Comparison of ENCODE assay signal across 11 cellular contexts in the genomic region with DNA sequence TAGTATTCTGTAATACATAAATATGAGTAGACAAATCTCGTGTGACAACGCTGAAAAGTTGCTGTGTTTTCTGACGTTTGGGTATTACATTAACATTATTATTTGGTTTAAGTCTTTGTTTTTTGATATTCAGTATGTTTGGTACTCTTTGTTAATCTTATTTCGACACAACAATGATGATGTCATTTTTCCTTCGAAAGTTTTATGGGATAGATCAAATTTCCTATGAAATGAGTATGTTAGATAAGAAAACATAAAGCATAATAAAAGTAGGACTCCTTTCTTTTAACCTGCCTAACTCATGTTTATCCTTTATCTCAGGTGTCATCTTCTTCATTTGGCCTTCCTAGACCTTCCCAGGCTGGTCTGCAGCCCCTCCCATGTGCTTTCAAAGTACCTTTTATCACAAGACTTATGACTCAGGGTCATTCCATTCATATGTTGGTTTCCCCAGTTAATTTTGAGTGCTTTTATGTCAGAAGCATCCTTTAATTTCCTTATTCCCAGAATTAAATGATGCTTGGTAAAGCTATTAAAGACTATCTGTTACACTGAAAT.
DNase-seq lines count a peak whose midpoint lies in the region; ATAC-seq and TF ChIP-seq lines count a peak whose summit lies in the region.
"Had no signal": no experiment of that assay in that cellular context is flagged by ENCODE, and none has a peak within 500 bp of the region (broad histone marks: within the 10 kb centered on the region; RNA-seq: fewer than 3 reads in every experiment).

No MANE protein-coding gene starts in this region.

- no peak overlapping the region for H3K27ac Mint-ChIP-seq in activated T-helper 17 cell treated with anti-CD3 and anti-CD28 coated beads, Interleukin-2, amount 50 U/mL, for 72 hours

- H3K4me3 Mint-ChIP-seq in activated T-helper 17 cell treated with anti-CD3 and anti-CD28 coated beads, Interleukin-2, amount 50 U/mL, for 72 hours: no peak overlapping the region
- H3K4me3 Mint-ChIP-seq: activated T-cell treated with anti-CD3 and anti-CD28 coated beads, Interleukin-2, amount 50 U/mL, for 4 hours had no signal

- H3K27ac ChIP-seq in suprapubic skin (peak overlapping the region; percentile 91), caudate nucleus (ENCODE audit: low read depth, low read length) (no peak overlapping the region)

- peaks cover 29% of the 10 kb centered on the region for H3K4me1 Mint-ChIP-seq in activated T-helper 17 cell treated with anti-CD3 and anti-CD28 coated beads, Interleukin-2, amount 50 U/mL, for 72 hours

- DNase-seq in HT-29 (ENCODE audit: low spot score): peak; percentile 45
- peak; percentile 79 for DNase-seq in amniotic epithelial cell (ENCODE audit: low read depth)
- peak; percentile 77 for DNase-seq in iris pigment epithelial cell (ENCODE audit: low read depth)
- no peak for DNase-seq in suprapubic skin (ENCODE audit: low spot score in 2 of 2)
- DNase-seq in caudate nucleus (lab: John Stamatoyannopoulos, UW): no peak
- DNase-seq in NCI-H526 treated with DMSO at 0.1 percent for 48 hours (lab: John Stamatoyannopoulos, UW): no peak
- DNase-seq in stimulated activated CD4-positive, alpha-beta T cell treated with anti-CD3 and anti-CD28 coated beads, Interleukin-12 subunit alpha, Interleukin-12 subunit beta, amount 100 ng/mL, for 4 hours: no peak
- DNase-seq: activated T-cell treated with anti-CD3 and anti-CD28 coated beads, Interleukin-2, amount 50 U/mL, for 4 hours; NCI-H774; right cardiac atrium had no signal

- no peaks in the 10 kb centered on the region for H3K27me3 Mint-ChIP-seq in activated T-helper 17 cell treated with anti-CD3 and anti-CD28 coated beads, Interleukin-2, amount 50 U/mL, for 72 hours

- no peak for TF ChIP-seq EP300 in suprapubic skin (IDR thresholded peaks at IDR 0.05)

- H3K36me3 Mint-ChIP-seq in activated T-helper 17 cell treated with anti-CD3 and anti-CD28 coated beads, Interleukin-2, amount 50 U/mL, for 72 hours (ENCODE audit: low read depth): no peaks in the 10 kb centered on the region

- no peaks in the 10 kb centered on the region for H3K9me3 ChIP-seq in suprapubic skin

- peaks cover 94% of the 10 kb centered on the region for H3K4me1 ChIP-seq in suprapubic skin

- TF ChIP-seq POLR2A in suprapubic skin (IDR thresholded peaks at IDR 0.05): no peak

- TF ChIP-seq CTCF in suprapubic skin (IDR thresholded peaks at IDR 0.05): no peak

- 45% methylated on average over 5 of the region's 5 CpGs for WGBS in suprapubic skin

- H3K4me3 ChIP-seq in suprapubic skin: no peak overlapping the region

- H3K9me3 Mint-ChIP-seq in activated T-helper 17 cell treated with anti-CD3 and anti-CD28 coated beads, Interleukin-2, amount 50 U/mL, for 72 hours: peaks cover 3% of the 10 kb centered on the region

- no peaks in the 10 kb centered on the region for H3K36me3 ChIP-seq in suprapubic skin

- ATAC-seq in activated T-helper 17 cell treated with anti-CD3 and anti-CD28 coated beads, Interleukin-2, amount 50 U/mL, for 72 hours (replicated peaks): no peak
- ATAC-seq: activated T-cell treated with anti-CD3 and anti-CD28 coated beads, Interleukin-2, amount 50 U/mL, for 4 hours; right cardiac atrium had no signal

- no peaks in the 10 kb centered on the region for H3K27me3 ChIP-seq in suprapubic skin

Comparison
In these comparisons a context has a peak if more than half of its experiments do, and no peak if none do; other contexts are left out.
1. DNase-seq: peak in HT-29 (single experiment), amniotic epithelial cell (single experiment) and iris pigment epithelial cell (single experiment); none in suprapubic skin (0 of 2), caudate nucleus (0 of 61), NCI-H526 treated with DMSO at 0.1 percent for 48 hours (single experiment) and stimulated activated CD4-positive, alpha-beta T cell treated with anti-CD3 and anti-CD28 coated beads, Interleukin-12 subunit alpha, Interleukin-12 subunit beta, amount 100 ng/mL, for 4 hours (single experiment).